In the genomic region with DNA sequence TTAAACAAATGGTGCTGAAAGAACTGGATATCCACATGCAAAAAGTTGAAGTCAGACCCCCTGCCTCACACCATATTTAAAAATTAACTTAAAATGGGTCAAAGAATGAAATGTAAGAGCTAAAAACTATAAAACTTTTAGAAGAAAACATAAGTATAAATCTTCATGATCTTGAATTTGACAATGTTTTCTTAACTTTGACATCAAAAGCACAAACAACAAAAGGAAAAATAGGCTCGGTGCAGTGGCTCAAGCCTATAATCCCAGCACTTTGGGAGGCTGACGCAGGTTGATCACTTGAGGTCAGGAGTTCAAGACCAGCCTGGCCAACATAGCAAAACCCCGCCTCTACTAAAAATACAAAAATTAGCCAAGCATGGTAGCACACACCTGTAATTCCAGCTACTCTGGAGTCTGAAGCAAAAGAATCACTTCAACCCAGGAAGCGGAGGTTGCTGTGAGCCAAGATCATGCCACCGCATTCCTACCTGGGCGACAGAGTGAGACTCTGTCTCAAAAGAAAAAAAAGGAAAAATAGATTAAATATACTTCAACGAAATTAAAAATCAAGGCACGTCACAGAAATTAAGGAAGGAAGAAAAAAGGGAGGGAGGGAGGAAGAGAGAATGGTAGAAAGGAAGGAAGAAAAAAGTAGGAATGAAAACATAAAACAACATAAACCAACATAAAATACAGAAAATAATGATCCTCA, we compare ENCODE assay signal across 8 cellular contexts. TPM values are rescaled to one million over a fixed set of nuclear protein-coding genes. Genes with fewer than 3 reads are reported as not detected.
DNase-seq lines count a peak whose midpoint lies in the region; ATAC-seq, FAIRE-seq and TF ChIP-seq lines count a peak whose summit lies in the region.

No MANE protein-coding gene starts in this region.

- in situ Hi-C loops in GM12878 (cut with MboI): no loop called here

- H3K9me3 ChIP-seq in GM12878 (replicated peaks; ENCODE audit: control insufficient read depth, insufficient read depth, low read length) (no peaks in the 10 kb centered on the region), vagina (no peaks in the 10 kb centered on the region)

- TF ChIP-seq EP300 in GM12878 (IDR thresholded peaks at IDR 0.05; ENCODE audit: borderline replicate concordance in 1 of 2, control insufficient read depth in 1 of 2, low read depth in 2 of 2, low read length in 2 of 2): no peak

- no peak overlapping the region for H3K4me2 ChIP-seq in GM12878 (ENCODE audit: control insufficient read depth, insufficient read depth)

- peaks cover 63% of the 10 kb centered on the region for H3K4me1 Mint-ChIP-seq in activated naive CD4-positive, alpha-beta T cell treated with anti-CD3 and anti-CD28 coated beads, Interleukin-2, amount 50 U/mL, for 24 hours
- peaks cover 12% of the 10 kb centered on the region for H3K4me1 Mint-ChIP-seq in mesothelial cell of epicardium

- RAD21 ChIA-PET in GM12878 (lab: Charles Lee; ENCODE audit: unreplicated experiment): interaction anchor here (0.9 to 3.2 kb wide), 5 partner anchors 10 to 91 kb away, joined by 3 to 26 read pairs (median 10); partner anchors contain the start of gene RSL24D1

- peaks cover 16% of the 10 kb centered on the region for H3K79me2 ChIP-seq in GM12878 (ENCODE audit: control insufficient read depth, insufficient read depth, low read length)

- SMC1A ChIA-PET in GM12878 (lab: Charles Lee; ENCODE audit: uncharacterized antibody, unreplicated experiment): interaction anchor here (0.6 to 2.4 kb wide), 18 partner anchors 10 to 1007 kb away, joined by 3 to 13 read pairs (median 4); partner anchors contain the start of genes PIGB and PIGBOS1

- POLR2A ChIA-PET in GM12878 (lab: Charles Lee): interaction anchor here (1.1 to 1.5 kb wide), 2 partner anchors 11 to 17 kb away, joined by 3 to 9 read pairs; no protein-coding TSS in a partner anchor

- H3K4me3 ChIP-seq in GM12878 (peak overlapping the region; percentile 89; the same call in 1 of the 2 replicates), vagina (peak overlapping the region in 1 of 2 donors; percentile 76)

- CTCF ChIA-PET in GM12878 (lab: Yijun Ruan, JAX): interaction anchor here (0.6 to 3.0 kb wide), 10 partner anchors 9 to 1162 kb away, joined by 3 to 34 read pairs (median 4); no protein-coding TSS in a partner anchor

- peaks cover 8% of the 10 kb centered on the region for H3K36me3 Mint-ChIP-seq in activated naive CD4-positive, alpha-beta T cell treated with anti-CD3 and anti-CD28 coated beads, Interleukin-2, amount 50 U/mL, for 24 hours
- peaks cover 7% of the 10 kb centered on the region for H3K36me3 Mint-ChIP-seq in mesothelial cell of epicardium

- H3K27ac ChIP-seq in GM12878 (ENCODE audit: control insufficient read depth, insufficient read depth): no peak overlapping the region
- H3K27ac ChIP-seq in vagina: peak overlapping the region; percentile 91

- no peaks in the 10 kb centered on the region for H3K27me3 Mint-ChIP-seq in activated naive CD4-positive, alpha-beta T cell treated with anti-CD3 and anti-CD28 coated beads, Interleukin-2, amount 50 U/mL, for 24 hours
- no peaks in the 10 kb centered on the region for H3K27me3 Mint-ChIP-seq in mesothelial cell of epicardium (ENCODE audit: low read depth)

- H3K27me3 ChIP-seq in GM12878 (replicated peaks in 1 of 2; ENCODE audit: control insufficient read depth in 2 of 2, insufficient read depth in 2 of 2, low read length in 1 of 2): no peaks in the 10 kb centered on the region
- H3K27me3 ChIP-seq in vagina: no peaks in the 10 kb centered on the region

- H2AFZ ChIP-seq in GM12878 (ENCODE audit: control insufficient read depth, low read depth, low read length): no peak overlapping the region

- intact Hi-C loops in GM12878 (cut with micrococcal nuclease; ENCODE audit: unreplicated experiment): loop anchor here (2.0 to 10.0 kb wide), 3 partner anchors 33 to 773 kb away; no protein-coding TSS in a partner anchor
- intact Hi-C loops in vagina (cut with DNase I): no loop called here

- 81% methylated on average over 8 of the region's 8 CpGs for WGBS in GM12878 (ENCODE audit: insufficient coverage, insufficient replicate concordance, low lambda C conversion rate, missing lambda C conversion rate)

- peak overlapping the region; percentile 97 for H3K27ac Mint-ChIP-seq in activated naive CD4-positive, alpha-beta T cell treated with anti-CD3 and anti-CD28 coated beads, Interleukin-2, amount 50 U/mL, for 24 hours
- peak overlapping the region; percentile 94 for H3K27ac Mint-ChIP-seq in mesothelial cell of epicardium

- BruUV-seq in GM12878 (replicated peaks; lab: Mats Ljungman, UMichigan): TSS peak; percentile 49

- no peak for ATAC-seq in GM12878
- no peak for ATAC-seq in HG02981 (IDR thresholded peaks at IDR 0.05; ENCODE audit: unreplicated experiment)

- TF ChIP-seq RAD21 in GM12878 (IDR thresholded peaks at IDR 0.05; ENCODE audit: insufficient read depth, low read depth, low read length): no peak

- no peaks in the 10 kb centered on the region for H3K36me3 ChIP-seq in GM12878 (ENCODE audit: control insufficient read depth in 2 of 2, insufficient read depth in 2 of 2, low read length in 1 of 2)
- H3K36me3 ChIP-seq in vagina: no peaks in the 10 kb centered on the region

- FAIRE-seq in GM12878 (lab: Jason Lieb, UNC): no peak

- TF ChIP-seq CTCF in GM12878 (IDR thresholded peaks at IDR 0.05 in 2 of 3, conservative IDR thresholded peaks at IDR 0.05 in 1 of 3; ENCODE audit: control insufficient read depth in 2 of 3, extremely low read depth in 1 of 3, insufficient read depth in 1 of 3, low read depth in 3 of 3, low read length in 3 of 3) (no peak), mesothelial cell of epicardium (IDR thresholded peaks at IDR 0.05; ENCODE audit: unreplicated experiment) (no peak), vagina (IDR thresholded peaks at IDR 0.05) (no peak)

- H4K20me1 ChIP-seq in GM12878 (ENCODE audit: control insufficient read depth, insufficient read depth): no peaks in the 10 kb centered on the region

- TF ChIP-seq POLR2A in GM12878 (IDR thresholded peaks at IDR 0.05; ENCODE audit: low read depth, low read length) (no peak), vagina (IDR thresholded peaks at IDR 0.05) (no peak)

- peak overlapping the region; percentile 97 for H3K4me3 Mint-ChIP-seq in activated naive CD4-positive, alpha-beta T cell treated with anti-CD3 and anti-CD28 coated beads, Interleukin-2, amount 50 U/mL, for 24 hours
- peak overlapping the region; percentile 87 for H3K4me3 Mint-ChIP-seq in mesothelial cell of epicardium

- DNase-seq in activated naive CD4-positive, alpha-beta T cell (lab: John Stamatoyannopoulos, UW): no peak
- DNase-seq in GM12878 (ENCODE audit: low read depth, low spot score): no peak
- DNase-seq in mesothelial cell of epicardium (ENCODE audit: low spot score in 2 of 2, unreplicated experiment in 2 of 2): no peak
- peak in 1 of 2 donors; percentile 25 for DNase-seq in vagina (ENCODE audit: extremely low spot score in 2 of 2)
- DNase-seq in retina: no peak
- no peak for DNase-seq in T1000 (lab: John Stamatoyannopoulos, UW)

- no peaks in the 10 kb centered on the region for H3K9me3 Mint-ChIP-seq in activated naive CD4-positive, alpha-beta T cell treated with anti-CD3 and anti-CD28 coated beads, Interleukin-2, amount 50 U/mL, for 24 hours
- no peaks in the 10 kb centered on the region for H3K9me3 Mint-ChIP-seq in mesothelial cell of epicardium

- no peak overlapping the region for H3K9ac ChIP-seq in GM12878 (ENCODE audit: control insufficient read depth, insufficient read depth, low read length)

- H3K4me1 ChIP-seq in GM12878 (ENCODE audit: control insufficient read depth, insufficient read depth, low read length) (peaks cover 1% of the 10 kb centered on the region; the same call in 1 of the 2 replicates), vagina (peaks cover 22% of the 10 kb centered on the region)

RNA-seq across cellular contexts. Expression of gene RAB27A, which starts 1.5 kb away (rescaled TPM):
- total RNA-seq in GM12878 (2013; cell fraction: nucleolus; rRNA removed): 104 and 107 TPM in 2 replicates
- 13.3 and 15.4 TPM in 2 replicates for total RNA-seq in GM12878 (2014; rRNA removed)
- total RNA-seq in GM12878 (2014; rRNA removed; fragmentation: Illumina TruSeq; extraction: Trizol): 27.6 and 30.8 TPM in 2 replicates
- 52.2 and 53.2 TPM in 2 replicates for total RNA-seq in GM12878 (2021)
- polyA plus RNA-seq in GM12878 (2011; ENCODE audit: low read depth): 14.9 TPM
- polyA plus RNA-seq in GM12878 (2011; rRNA removed): 139 and 184 TPM in 2 replicates
- polyA plus RNA-seq in GM12878 (2011; cell fraction: cytosol; rRNA removed): 55.6 and 70.9 TPM in 2 replicates
- polyA plus RNA-seq in GM12878 (2011; cell fraction: nucleus; rRNA removed): 35.5 and 42.4 TPM in 2 replicates
- 17.4 and 27.6 TPM in 2 replicates for polyA plus RNA-seq in GM12878 (2012)
- polyA plus RNA-seq in GM12878 (2014; fragmentation: Illumina TruSeq; extraction: Trizol): 65.4 and 85.6 TPM in 2 replicates
- 10 to 100 TPM; 24.6 to 36.5 TPM for polyA plus RNA-seq in GM12878 (2014; fragmentation: Nextera tagmentation; extraction: Ambion mirVana)
- polyA plus RNA-seq in GM12878 (2014; rRNA removed): 44.3 and 50.6 TPM in 2 replicates
- polyA plus RNA-seq in GM12878 (2016; fragmentation: Nextera tagmentation; extraction: Ambion mirVana): 10 to 100 TPM; 32.0 to 33.9 TPM
- polyA minus RNA-seq in GM12878 (2011; rRNA and poly(A)+ RNA removed): 38.7 and 48.9 TPM in 2 replicates
- 20.4 and 23.8 TPM in 2 replicates for polyA minus RNA-seq in GM12878 (2011; cell fraction: cytosol; rRNA and poly(A)+ RNA removed)
- polyA minus RNA-seq in GM12878 (2011; cell fraction: nucleus; rRNA and poly(A)+ RNA removed): 14.3 and 20.1 TPM in 2 replicates
- total RNA-seq in mesothelial cell of epicardium: 9.5 to 13.1 TPM (median 12.1 TPM) in 3 replicates
- 29.5 TPM for total RNA-seq in vagina

RNA-seq across cellular contexts. Expression of gene PIGBOS1, which starts 30.8 kb away (rescaled TPM):
- total RNA-seq in GM12878 (2013; cell fraction: nucleolus; rRNA removed): 18.0 and 21.5 TPM in 2 replicates
- total RNA-seq in GM12878 (2014; rRNA removed) (7.1 and 8.1 TPM in 2 replicates), GM12878 (2014; rRNA removed; fragmentation: Illumina TruSeq; extraction: Trizol) (14.0 and 14.1 TPM in 2 replicates), GM12878 (2021) (7.1 and 7.6 TPM in 2 replicates), mesothelial cell of epicardium (11.8 to 19.7 TPM (median 15.5 TPM) in 3 replicates), vagina (6.4 TPM)
- 13.4 TPM for polyA plus RNA-seq in GM12878 (2011; ENCODE audit: low read depth)
- polyA plus RNA-seq in GM12878 (2011; rRNA removed) (9.9 and 17.1 TPM in 2 replicates), GM12878 (2014; fragmentation: Illumina TruSeq; extraction: Trizol) (5.7 and 9.0 TPM in 2 replicates), GM12878 (2014; fragmentation: Nextera tagmentation; extraction: Ambion mirVana) (10 to 100 TPM; 19.9 to 24.7 TPM), GM12878 (2014; rRNA removed) (10.5 and 12.5 TPM in 2 replicates), GM12878 (2016; fragmentation: Nextera tagmentation; extraction: Ambion mirVana) (10 to 100 TPM; 10.0 to 13.2 TPM)
- 8.7 and 11.8 TPM in 2 replicates for polyA plus RNA-seq in GM12878 (2011; cell fraction: cytosol; rRNA removed)
- polyA plus RNA-seq in GM12878 (2011; cell fraction: nucleus; rRNA removed): 3.9 and 5.1 TPM in 2 replicates
- polyA plus RNA-seq in GM12878 (2012): 12.8 and 18.7 TPM in 2 replicates
- 2.2 and 2.6 TPM in 2 replicates for polyA minus RNA-seq in GM12878 (2011; rRNA and poly(A)+ RNA removed)
- polyA minus RNA-seq in GM12878 (2011; cell fraction: cytosol; rRNA and poly(A)+ RNA removed): 4.0 and 5.2 TPM in 2 replicates
- polyA minus RNA-seq in GM12878 (2011; cell fraction: nucleus; rRNA and poly(A)+ RNA removed): 7.7 and 16.2 TPM in 2 replicates

RNA-seq across cellular contexts. Expression of gene PIGB, which starts 30.9 kb away (rescaled TPM):
- 76.7 and 77.5 TPM in 2 replicates for total RNA-seq in GM12878 (2013; cell fraction: nucleolus; rRNA removed)
- total RNA-seq in GM12878 (2014; rRNA removed): 20.7 and 25.9 TPM in 2 replicates
- 27.8 and 28.7 TPM in 2 replicates for total RNA-seq in GM12878 (2014; rRNA removed; fragmentation: Illumina TruSeq; extraction: Trizol)
- 21.2 and 23.7 TPM in 2 replicates for total RNA-seq in GM12878 (2021)
- polyA plus RNA-seq in GM12878 (2011; ENCODE audit: low read depth): 16.8 TPM
- 46.0 and 58.3 TPM in 2 replicates for polyA plus RNA-seq in GM12878 (2011; rRNA removed)
- 18.0 and 20.1 TPM in 2 replicates for polyA plus RNA-seq in GM12878 (2011; cell fraction: cytosol; rRNA removed)
- polyA plus RNA-seq in GM12878 (2011; cell fraction: nucleus; rRNA removed): 34.0 and 35.9 TPM in 2 replicates
- 13.7 and 18.8 TPM in 2 replicates for polyA plus RNA-seq in GM12878 (2012)
- polyA plus RNA-seq in GM12878 (2014; fragmentation: Illumina TruSeq; extraction: Trizol): 23.8 and 30.8 TPM in 2 replicates
- polyA plus RNA-seq in GM12878 (2014; fragmentation: Nextera tagmentation; extraction: Ambion mirVana): 10 to 100 TPM; 22.7 to 44.6 TPM
- polyA plus RNA-seq in GM12878 (2014; rRNA removed): 16.9 and 17.9 TPM in 2 replicates
- 10 to 100 TPM; 26.6 to 35.4 TPM for polyA plus RNA-seq in GM12878 (2016; fragmentation: Nextera tagmentation; extraction: Ambion mirVana)
- 22.5 and 25.7 TPM in 2 replicates for polyA minus RNA-seq in GM12878 (2011; rRNA and poly(A)+ RNA removed)
- polyA minus RNA-seq in GM12878 (2011; cell fraction: cytosol; rRNA and poly(A)+ RNA removed): 5.7 and 13.0 TPM in 2 replicates
- 19.1 and 28.2 TPM in 2 replicates for polyA minus RNA-seq in GM12878 (2011; cell fraction: nucleus; rRNA and poly(A)+ RNA removed)
- 14.4 to 19.3 TPM (median 15.4 TPM) in 3 replicates for total RNA-seq in mesothelial cell of epicardium
- total RNA-seq in vagina: 6.9 TPM
